8 cellular contexts compared by ENCODE assay signal in genomic region chr2:33291278-33292013, GRCh38.
DNase-seq lines count a peak whose midpoint lies in the region; ATAC-seq and TF ChIP-seq lines count a peak whose summit lies in the region.

No MANE protein-coding gene starts in this region.

- peak overlapping the region; percentile 83 for H3K27ac ChIP-seq in rectal smooth muscle tissue (ENCODE audit: low read depth, low read length)

- H3K9me3 Mint-ChIP-seq in activated CD8-positive, alpha-beta T cell treated with anti-CD3 and anti-CD28 coated beads for 36 hours, result no peaks in the 10 kb centered on the region
- H3K9me3 Mint-ChIP-seq in activated naive CD4-positive, alpha-beta T cell treated with anti-CD3 and anti-CD28 coated beads for 36 hours, result no peaks in the 10 kb centered on the region
- no peaks in the 10 kb centered on the region for H3K9me3 Mint-ChIP-seq in activated CD4-positive, alpha-beta memory T cell treated with anti-CD3 and anti-CD28 coated beads, Interleukin-2, amount 10 ng/mL, durations not matched to agents 7 days and 5 days

- CTCF ChIA-PET in activated CD8-positive, alpha-beta T cell treated with anti-CD3 and anti-CD28 coated beads for 36 hours (lab: Charles Lee), result no interaction called here
- CTCF ChIA-PET in activated naive CD4-positive, alpha-beta T cell treated with anti-CD3 and anti-CD28 coated beads for 36 hours (lab: Charles Lee), result no interaction called here
- CTCF ChIA-PET in activated CD4-positive, alpha-beta memory T cell treated with anti-CD3 and anti-CD28 coated beads, Interleukin-2, amount 10 ng/mL, durations not matched to agents 7 days and 5 days (lab: Charles Lee), result no interaction called here

- H3K27ac Mint-ChIP-seq in activated CD8-positive, alpha-beta T cell treated with anti-CD3 and anti-CD28 coated beads for 36 hours, result no peak overlapping the region
- H3K27ac Mint-ChIP-seq in activated naive CD4-positive, alpha-beta T cell treated with anti-CD3 and anti-CD28 coated beads for 36 hours, result no peak overlapping the region
- no peak overlapping the region for H3K27ac Mint-ChIP-seq in activated CD4-positive, alpha-beta memory T cell treated with anti-CD3 and anti-CD28 coated beads, Interleukin-2, amount 10 ng/mL, durations not matched to agents 7 days and 5 days

- POLR2A ChIA-PET in activated CD8-positive, alpha-beta T cell treated with anti-CD3 and anti-CD28 coated beads for 36 hours (lab: Charles Lee), result no interaction called here
- POLR2A ChIA-PET in activated CD4-positive, alpha-beta memory T cell treated with anti-CD3 and anti-CD28 coated beads, Interleukin-2, amount 10 ng/mL, durations not matched to agents 7 days and 5 days (lab: Charles Lee), result no interaction called here

- H3K27me3 ChIP-seq in rectal smooth muscle tissue (ENCODE audit: control insufficient read depth, insufficient read depth, low read length), result no peaks in the 10 kb centered on the region

- TF ChIP-seq CTCF in activated CD8-positive, alpha-beta T cell treated with anti-CD3 and anti-CD28 coated beads for 36 hours (IDR thresholded peaks at IDR 0.05), result no peak

- H3K4me3 ChIP-seq in rectal smooth muscle tissue (ENCODE audit: low read length), result peak overlapping the region; percentile 67

- peaks cover 11% of the 10 kb centered on the region for H3K4me1 ChIP-seq in rectal smooth muscle tissue (ENCODE audit: control insufficient read depth, insufficient read depth, low read length)

- peaks cover 3% of the 10 kb centered on the region for H3K27me3 Mint-ChIP-seq in activated CD8-positive, alpha-beta T cell treated with anti-CD3 and anti-CD28 coated beads for 36 hours
- H3K27me3 Mint-ChIP-seq in activated naive CD4-positive, alpha-beta T cell treated with anti-CD3 and anti-CD28 coated beads for 36 hours (ENCODE audit: low read depth), result peaks cover 2% of the 10 kb centered on the region
- H3K27me3 Mint-ChIP-seq in activated CD4-positive, alpha-beta memory T cell treated with anti-CD3 and anti-CD28 coated beads, Interleukin-2, amount 10 ng/mL, durations not matched to agents 7 days and 5 days, result peaks cover 31% of the 10 kb centered on the region

- H3K36me3 ChIP-seq in rectal smooth muscle tissue (ENCODE audit: control insufficient read depth, insufficient read depth, low read length), result no peaks in the 10 kb centered on the region

- no peaks in the 10 kb centered on the region for H3K4me1 Mint-ChIP-seq in activated CD8-positive, alpha-beta T cell treated with anti-CD3 and anti-CD28 coated beads for 36 hours (ENCODE audit: low read depth)
- H3K4me1 Mint-ChIP-seq in activated naive CD4-positive, alpha-beta T cell treated with anti-CD3 and anti-CD28 coated beads for 36 hours (ENCODE audit: low read depth), result no peaks in the 10 kb centered on the region
- no peaks in the 10 kb centered on the region for H3K4me1 Mint-ChIP-seq in activated CD4-positive, alpha-beta memory T cell treated with anti-CD3 and anti-CD28 coated beads, Interleukin-2, amount 10 ng/mL, durations not matched to agents 7 days and 5 days

- no peak overlapping the region for H3K4me3 Mint-ChIP-seq in activated CD8-positive, alpha-beta T cell treated with anti-CD3 and anti-CD28 coated beads for 36 hours
- no peak overlapping the region for H3K4me3 Mint-ChIP-seq in activated naive CD4-positive, alpha-beta T cell treated with anti-CD3 and anti-CD28 coated beads for 36 hours
- H3K4me3 Mint-ChIP-seq in activated CD4-positive, alpha-beta memory T cell treated with anti-CD3 and anti-CD28 coated beads, Interleukin-2, amount 10 ng/mL, durations not matched to agents 7 days and 5 days, result no peak overlapping the region

- H3K9ac ChIP-seq in rectal smooth muscle tissue (ENCODE audit: low read length), result no peak overlapping the region

- DNase-seq in GM04503 (ENCODE audit: low read depth) (peak; percentile 88), foreskin melanocyte (peak; percentile 21)
- no peak for DNase-seq in activated CD8-positive, alpha-beta T cell treated with anti-CD3 and anti-CD28 coated beads for 36 hours
- DNase-seq in activated naive CD4-positive, alpha-beta T cell treated with anti-CD3 and anti-CD28 coated beads for 36 hours, result no peak
- no peak for DNase-seq in activated CD4-positive, alpha-beta memory T cell treated with anti-CD3 and anti-CD28 coated beads, Interleukin-2, amount 10 ng/mL, durations not matched to agents 7 days and 5 days

- intact Hi-C loops in activated CD8-positive, alpha-beta T cell treated with anti-CD3 and anti-CD28 coated beads for 36 hours (cut with micrococcal nuclease), result no loop called here
- intact Hi-C loops in activated naive CD4-positive, alpha-beta T cell treated with anti-CD3 and anti-CD28 coated beads for 36 hours (cut with micrococcal nuclease), result no loop called here

- no peak for ATAC-seq in activated CD8-positive, alpha-beta T cell treated with anti-CD3 and anti-CD28 coated beads for 36 hours
- no peak for ATAC-seq in HG02973 (IDR thresholded peaks at IDR 0.05; ENCODE audit: unreplicated experiment)

- H3K36me3 Mint-ChIP-seq in activated CD8-positive, alpha-beta T cell treated with anti-CD3 and anti-CD28 coated beads for 36 hours (ENCODE audit: low read depth), result no peaks in the 10 kb centered on the region
- H3K36me3 Mint-ChIP-seq in activated naive CD4-positive, alpha-beta T cell treated with anti-CD3 and anti-CD28 coated beads for 36 hours (ENCODE audit: low read depth), result no peaks in the 10 kb centered on the region
- H3K36me3 Mint-ChIP-seq in activated CD4-positive, alpha-beta memory T cell treated with anti-CD3 and anti-CD28 coated beads, Interleukin-2, amount 10 ng/mL, durations not matched to agents 7 days and 5 days (ENCODE audit: low read depth), result no peaks in the 10 kb centered on the region

TF ChIP-seq in PFSK-1, 5 proteins besides CTCF, POLR2A, EP300 and RAD21:
- TF ChIP-seq, protein P1, sequence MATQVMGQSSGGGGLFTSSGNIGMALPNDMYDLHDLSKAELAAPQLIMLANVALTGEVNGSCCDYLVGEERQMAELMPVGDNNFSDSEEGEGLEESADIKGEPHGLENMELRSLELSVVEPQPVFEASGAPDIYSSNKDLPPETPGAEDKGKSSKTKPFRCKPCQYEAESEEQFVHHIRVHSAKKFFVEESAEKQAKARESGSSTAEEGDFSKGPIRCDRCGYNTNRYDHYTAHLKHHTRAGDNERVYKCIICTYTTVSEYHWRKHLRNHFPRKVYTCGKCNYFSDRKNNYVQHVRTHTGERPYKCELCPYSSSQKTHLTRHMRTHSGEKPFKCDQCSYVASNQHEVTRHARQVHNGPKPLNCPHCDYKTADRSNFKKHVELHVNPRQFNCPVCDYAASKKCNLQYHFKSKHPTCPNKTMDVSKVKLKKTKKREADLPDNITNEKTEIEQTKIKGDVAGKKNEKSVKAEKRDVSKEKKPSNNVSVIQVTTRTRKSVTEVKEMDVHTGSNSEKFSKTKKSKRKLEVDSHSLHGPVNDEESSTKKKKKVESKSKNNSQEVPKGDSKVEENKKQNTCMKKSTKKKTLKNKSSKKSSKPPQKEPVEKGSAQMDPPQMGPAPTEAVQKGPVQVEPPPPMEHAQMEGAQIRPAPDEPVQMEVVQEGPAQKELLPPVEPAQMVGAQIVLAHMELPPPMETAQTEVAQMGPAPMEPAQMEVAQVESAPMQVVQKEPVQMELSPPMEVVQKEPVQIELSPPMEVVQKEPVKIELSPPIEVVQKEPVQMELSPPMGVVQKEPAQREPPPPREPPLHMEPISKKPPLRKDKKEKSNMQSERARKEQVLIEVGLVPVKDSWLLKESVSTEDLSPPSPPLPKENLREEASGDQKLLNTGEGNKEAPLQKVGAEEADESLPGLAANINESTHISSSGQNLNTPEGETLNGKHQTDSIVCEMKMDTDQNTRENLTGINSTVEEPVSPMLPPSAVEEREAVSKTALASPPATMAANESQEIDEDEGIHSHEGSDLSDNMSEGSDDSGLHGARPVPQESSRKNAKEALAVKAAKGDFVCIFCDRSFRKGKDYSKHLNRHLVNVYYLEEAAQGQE (IDR thresholded peaks at IDR 0.05; ENCODE audit: insufficient read depth in 1 of 2, low read depth in 2 of 2, low read length in 2 of 2), result peak in 1 of 2 experiments; percentile 59; a peak in 1 of 4 replicates
- TF ChIP-seq FOXP2 (optimal IDR thresholded peaks at IDR 0.05; ENCODE audit: borderline replicate concordance, extremely low read depth, extremely low read length, insufficient read depth), result peak; percentile 59
- no peak for TF ChIP-seq SIN3A (IDR thresholded peaks at IDR 0.05; ENCODE audit: borderline replicate concordance, insufficient read depth, low read length)
- 0 out of 2 replicates have a peak, but pooled peaks have one; percentile 14 for TF ChIP-seq TAF1 (IDR thresholded peaks at IDR 0.05; ENCODE audit: borderline replicate concordance, insufficient read depth, low read length)
- TF ChIP-seq POLR2AphosphoS5 (IDR thresholded peaks at IDR 0.05; ENCODE audit: low read depth, low read length), result peak; percentile 42; the same call in 1 of the 2 replicates

Comparison
In these comparisons a context has a peak if more than half of its experiments do, and no peak if none do; other contexts are left out.
1. DNase-seq: peak in GM04503 (single experiment) and foreskin melanocyte (single experiment); none in activated CD8-positive, alpha-beta T cell treated with anti-CD3 and anti-CD28 coated beads for 36 hours (single experiment), activated naive CD4-positive, alpha-beta T cell treated with anti-CD3 and anti-CD28 coated beads for 36 hours (single experiment) and activated CD4-positive, alpha-beta memory T cell treated with anti-CD3 and anti-CD28 coated beads, Interleukin-2, amount 10 ng/mL, durations not matched to agents 7 days and 5 days (single experiment).